In genomic region chr20:62910777-62911497, GRCh38 we compare ENCODE assay signal across 15 cellular contexts. TPM values are rescaled to one million over a fixed set of nuclear protein-coding genes. Genes with fewer than 3 reads are reported as not detected.
A peak's percentile ranks its signal among the peaks of the same experiment; 100 is the strongest.
DNase-seq lines count a peak whose midpoint lies in the region; ATAC-seq, FAIRE-seq and TF ChIP-seq lines count a peak whose summit lies in the region.
"Had no signal": no experiment of that assay in that cellular context is flagged by ENCODE, and none has a peak within 500 bp of the region (broad histone marks: within the 10 kb centered on the region; RNA-seq: fewer than 3 reads in every experiment).

No MANE protein-coding gene starts in this region.

- H3K4me3 Mint-ChIP-seq in CD4-positive, CD25-positive, alpha-beta regulatory T cell = no peak overlapping the region
- H3K4me3 Mint-ChIP-seq in memory B cell = no peak overlapping the region
- H3K4me3 Mint-ChIP-seq: IgD-negative memory B cell had no signal

- CTCF ChIA-PET in GM12878 (lab: Yijun Ruan, JAX) = interaction anchor here (1.7 to 12.5 kb wide), 2 partner anchors 10 to 42 kb away, joined by 4 to 92 read pairs; no protein-coding TSS in a partner anchor

- H3K79me2 ChIP-seq in GM12878 (ENCODE audit: control insufficient read depth, insufficient read depth, low read length) = peaks cover 36% of the 10 kb centered on the region

- no peak for TF ChIP-seq EP300 in GM12878 (IDR thresholded peaks at IDR 0.05; ENCODE audit: borderline replicate concordance in 1 of 2, control insufficient read depth in 1 of 2, low read depth in 2 of 2, low read length in 2 of 2)

- H2AFZ ChIP-seq in GM12878 (ENCODE audit: control insufficient read depth, low read depth, low read length) = no peak overlapping the region

- H3K36me3 ChIP-seq in BLaER1 = peaks cover 86% of the 10 kb centered on the region
- peaks cover 80% of the 10 kb centered on the region for H3K36me3 ChIP-seq in CD4-positive, CD25-positive, alpha-beta regulatory T cell (ENCODE audit: control insufficient read depth, insufficient read depth, low read length)
- peaks cover 25 to 41% of the 10 kb centered on the region in 2 experiments for H3K36me3 ChIP-seq in GM12878 (ENCODE audit: control insufficient read depth in 2 of 2, insufficient read depth in 2 of 2, low read length in 1 of 2)

- no peak overlapping the region for H3K9ac ChIP-seq in BLaER1
- H3K9ac ChIP-seq in GM12878 (ENCODE audit: control insufficient read depth, insufficient read depth, low read length) = no peak overlapping the region

- H3K4me1 Mint-ChIP-seq in CD4-positive, CD25-positive, alpha-beta regulatory T cell = peaks cover 19 to 59% (median 29%) of the 10 kb centered on the region in 4 donors
- peaks cover 16% of the 10 kb centered on the region for H3K4me1 Mint-ChIP-seq in memory B cell

- intact Hi-C loops in GM12878 (cut with micrococcal nuclease; ENCODE audit: unreplicated experiment) = no loop called here

- no peak for TF ChIP-seq CTCF in GM12878 (IDR thresholded peaks at IDR 0.05 in 2 of 3, conservative IDR thresholded peaks at IDR 0.05 in 1 of 3; ENCODE audit: control insufficient read depth in 2 of 3, extremely low read depth in 1 of 3, insufficient read depth in 1 of 3, low read depth in 3 of 3, low read length in 3 of 3)

- 0 out of 2 replicates have a peak overlapping the region, but pooled peaks have one; percentile 23 for H3K27ac ChIP-seq in BLaER1
- no peak overlapping the region for H3K27ac ChIP-seq in CD4-positive, CD25-positive, alpha-beta regulatory T cell (ENCODE audit: insufficient read depth, low read length, poor library complexity, severe bottlenecking)
- no peak overlapping the region for H3K27ac ChIP-seq in GM12878 (ENCODE audit: control insufficient read depth, insufficient read depth)

- H3K4me3 ChIP-seq in BLaER1 (no peak overlapping the region), GM12878 (no peak overlapping the region)
- H3K4me3 ChIP-seq in CD4-positive, CD25-positive, alpha-beta regulatory T cell (ENCODE audit: low read depth, low read length) = no peak overlapping the region
- H3K4me3 ChIP-seq: HAP-1 had no signal

- TF ChIP-seq RAD21 in GM12878 (IDR thresholded peaks at IDR 0.05; ENCODE audit: insufficient read depth, low read depth, low read length) = no peak

- peaks cover 41% of the 10 kb centered on the region for H3K36me3 Mint-ChIP-seq in CD4-positive, CD25-positive, alpha-beta regulatory T cell
- H3K36me3 Mint-ChIP-seq in memory B cell = peaks cover 24% of the 10 kb centered on the region

- in situ Hi-C loops in GM12878 (cut with MboI) = no loop called here

- no peaks in the 10 kb centered on the region for H3K9me3 ChIP-seq in BLaER1
- H3K9me3 ChIP-seq in CD4-positive, CD25-positive, alpha-beta regulatory T cell (ENCODE audit: control insufficient read depth in 2 of 2, low read length in 2 of 2) = no peaks in the 10 kb centered on the region
- no peaks in the 10 kb centered on the region for H3K9me3 ChIP-seq in GM12878 (replicated peaks; ENCODE audit: control insufficient read depth, insufficient read depth, low read length)
- H3K9me3 ChIP-seq: BE2C, HAP-1 had no signal

- no peak for FAIRE-seq in GM12878 (lab: Jason Lieb, UNC)

- H3K4me2 ChIP-seq in BLaER1 = no peak overlapping the region
- no peak overlapping the region for H3K4me2 ChIP-seq in GM12878 (ENCODE audit: control insufficient read depth, insufficient read depth)

- no peaks in the 10 kb centered on the region for H3K27me3 Mint-ChIP-seq in CD4-positive, CD25-positive, alpha-beta regulatory T cell
- H3K27me3 Mint-ChIP-seq in memory B cell = no peaks in the 10 kb centered on the region
- H3K27me3 Mint-ChIP-seq: IgD-negative memory B cell had no signal

- SMC1A ChIA-PET in GM12878 (lab: Charles Lee; ENCODE audit: uncharacterized antibody, unreplicated experiment) = no interaction called here

- H3K9me3 Mint-ChIP-seq in CD4-positive, CD25-positive, alpha-beta regulatory T cell = no peaks in the 10 kb centered on the region
- H3K9me3 Mint-ChIP-seq in memory B cell = no peaks in the 10 kb centered on the region
- H3K9me3 Mint-ChIP-seq: IgD-negative memory B cell had no signal

- RAD21 ChIA-PET in GM12878 (lab: Charles Lee; ENCODE audit: unreplicated experiment) = no interaction called here

- DNase-seq in CD4-positive, CD25-positive, alpha-beta regulatory T cell = no peak
- no peak for DNase-seq in GM12878 (ENCODE audit: low read depth, low spot score)
- no peak for DNase-seq in memory B cell (ENCODE audit: low spot score in 2 of 2)
- no peak for DNase-seq in HCEC 1CT
- DNase-seq in stimulated activated CD4-positive, alpha-beta T cell treated with anti-CD3 and anti-CD28 coated beads, Interleukin-4, amount 100 ng/mL, for 1 hour = no peak
- DNase-seq in T-helper 9 cell = no peak
- DNase-seq: BE2C, EL, NCI-H2107, NCI-H226, NCI-H526 treated with DMSO at 0.1 percent for 48 hours had no signal

- H3K27ac Mint-ChIP-seq in CD4-positive, CD25-positive, alpha-beta regulatory T cell = peak overlapping the region in 2 of 3 donors; percentile 7 to 48
- H3K27ac Mint-ChIP-seq in memory B cell = peak overlapping the region; percentile 80

- POLR2A ChIA-PET in GM12878 (lab: Charles Lee) = interaction anchor here (1.2 to 1.5 kb wide), 2 partner anchors 11 to 43 kb away, joined by 3 to 4 read pairs; no protein-coding TSS in a partner anchor

- no peak for ATAC-seq in CD4-positive, CD25-positive, alpha-beta regulatory T cell (ENCODE audit: low read depth in 2 of 2)
- ATAC-seq in GM12878 = no peak
- ATAC-seq in memory B cell (ENCODE audit: low read depth) = no peak
- no peak for ATAC-seq in GM21381 (IDR thresholded peaks at IDR 0.05; ENCODE audit: unreplicated experiment)

- peak; percentile 49 for TF ChIP-seq POLR2A in GM12878 (IDR thresholded peaks at IDR 0.05; ENCODE audit: low read depth, low read length)

- TSS peak; percentile 7 for BruUV-seq in GM12878 (replicated peaks; lab: Mats Ljungman, UMichigan)

- H4K20me1 ChIP-seq in BLaER1 (peaks cover 100% of the 10 kb centered on the region), GM12878 (ENCODE audit: control insufficient read depth, insufficient read depth) (peaks cover 6% of the 10 kb centered on the region)

- WGBS in GM12878 (ENCODE audit: insufficient coverage, insufficient replicate concordance, low lambda C conversion rate, missing lambda C conversion rate) = 98% methylated on average over 45 of the region's 45 CpGs

- H3K4me1 ChIP-seq in BLaER1 (peaks cover 52% of the 10 kb centered on the region), GM12878 (ENCODE audit: control insufficient read depth, insufficient read depth, low read length) (peaks cover 3% of the 10 kb centered on the region; the same call in 1 of the 2 replicates)
- peaks cover 21% of the 10 kb centered on the region for H3K4me1 ChIP-seq in CD4-positive, CD25-positive, alpha-beta regulatory T cell (ENCODE audit: control insufficient read depth, insufficient read depth, low read length, poor library complexity, severe bottlenecking)

- H3K27me3 ChIP-seq in BLaER1 (no peaks in the 10 kb centered on the region), GM12878 (replicated peaks in 1 of 2; ENCODE audit: control insufficient read depth in 2 of 2, insufficient read depth in 2 of 2, low read length in 1 of 2) (no peaks in the 10 kb centered on the region)
- H3K27me3 ChIP-seq in CD4-positive, CD25-positive, alpha-beta regulatory T cell (ENCODE audit: control insufficient read depth, insufficient read depth, low read length) = no peaks in the 10 kb centered on the region
- H3K27me3 ChIP-seq: BE2C had no signal

RNA-seq across cellular contexts. Expression of gene DIDO1, which starts 15.4 kb away (rescaled TPM):
- 80.8 TPM for total RNA-seq in CD4-positive, CD25-positive, alpha-beta regulatory T cell
- polyA plus RNA-seq in CD4-positive, CD25-positive, alpha-beta regulatory T cell = 10 to 100 TPM; 30.9 to 47.8 (median 38.2) TPM
- 158 and 180 TPM in 2 replicates for total RNA-seq in GM12878 (2013; cell fraction: nucleolus; rRNA removed)
- total RNA-seq in GM12878 (2014; rRNA removed) (40.9 and 41.5 TPM in 2 replicates), GM12878 (2014; rRNA removed; fragmentation: Illumina TruSeq; extraction: Trizol) (33.8 and 36.0 TPM in 2 replicates), GM12878 (2021) (52.1 and 56.4 TPM in 2 replicates)
- 21.4 TPM for polyA plus RNA-seq in GM12878 (2011; ENCODE audit: low read depth)
- polyA plus RNA-seq in GM12878 (2011; rRNA removed) (40.4 and 47.4 TPM in 2 replicates), GM12878 (2014; fragmentation: Illumina TruSeq; extraction: Trizol) (39.4 and 44.2 TPM in 2 replicates), GM12878 (2014; fragmentation: Nextera tagmentation; extraction: Ambion mirVana) (1 to 10 TPM; 5.5 to 7.8 TPM), GM12878 (2014; rRNA removed) (40.6 and 40.8 TPM in 2 replicates), GM12878 (2016; fragmentation: Nextera tagmentation; extraction: Ambion mirVana) (10 to 100 TPM; 24.7 to 28.5 TPM)
- 43.3 and 47.3 TPM in 2 replicates for polyA plus RNA-seq in GM12878 (2011; cell fraction: cytosol; rRNA removed)
- 185 and 192 TPM in 2 replicates for polyA plus RNA-seq in GM12878 (2011; cell fraction: nucleus; rRNA removed)
- 32.5 and 32.6 TPM in 2 replicates for polyA plus RNA-seq in GM12878 (2012)
- 38.1 and 42.9 TPM in 2 replicates for polyA minus RNA-seq in GM12878 (2011; rRNA and poly(A)+ RNA removed)
- polyA minus RNA-seq in GM12878 (2011; cell fraction: cytosol; rRNA and poly(A)+ RNA removed) = 12.7 and 13.5 TPM in 2 replicates
- 38.0 and 59.5 TPM in 2 replicates for polyA minus RNA-seq in GM12878 (2011; cell fraction: nucleus; rRNA and poly(A)+ RNA removed)

RNA-seq across cellular contexts. Expression of gene GID8, which starts 27.0 kb away (rescaled TPM):
- 31.9 TPM for total RNA-seq in CD4-positive, CD25-positive, alpha-beta regulatory T cell
- 10 to 100 TPM; 15.5 to 19.9 (median 17.0) TPM for polyA plus RNA-seq in CD4-positive, CD25-positive, alpha-beta regulatory T cell
- total RNA-seq in GM12878 (2013; cell fraction: nucleolus; rRNA removed) = 16.8 and 17.6 TPM in 2 replicates
- total RNA-seq in GM12878 (2014; rRNA removed) = 21.7 and 25.2 TPM in 2 replicates
- total RNA-seq in GM12878 (2014; rRNA removed; fragmentation: Illumina TruSeq; extraction: Trizol) = 21.7 and 22.7 TPM in 2 replicates
- total RNA-seq in GM12878 (2021) = 33.1 and 33.8 TPM in 2 replicates
- 19.1 TPM for polyA plus RNA-seq in GM12878 (2011; ENCODE audit: low read depth)
- polyA plus RNA-seq in GM12878 (2011; rRNA removed) = 28.2 and 30.6 TPM in 2 replicates
- polyA plus RNA-seq in GM12878 (2011; cell fraction: cytosol; rRNA removed) = 29.1 and 34.1 TPM in 2 replicates
- polyA plus RNA-seq in GM12878 (2011; cell fraction: nucleus; rRNA removed) = 19.5 and 22.0 TPM in 2 replicates
- polyA plus RNA-seq in GM12878 (2012) = 21.7 and 23.3 TPM in 2 replicates
- polyA plus RNA-seq in GM12878 (2014; fragmentation: Illumina TruSeq; extraction: Trizol) = 17.6 and 22.8 TPM in 2 replicates
- polyA plus RNA-seq in GM12878 (2014; fragmentation: Nextera tagmentation; extraction: Ambion mirVana) = 10 to 100 TPM; 12.0 to 13.2 TPM
- polyA plus RNA-seq in GM12878 (2014; rRNA removed) = 27.9 and 29.8 TPM in 2 replicates
- 10 to 100 TPM; 16.5 to 20.1 TPM for polyA plus RNA-seq in GM12878 (2016; fragmentation: Nextera tagmentation; extraction: Ambion mirVana)
- polyA minus RNA-seq in GM12878 (2011; rRNA and poly(A)+ RNA removed) = 26.9 and 30.9 TPM in 2 replicates
- polyA minus RNA-seq in GM12878 (2011; cell fraction: cytosol; rRNA and poly(A)+ RNA removed) = 11.3 and 11.9 TPM in 2 replicates
- polyA minus RNA-seq in GM12878 (2011; cell fraction: nucleus; rRNA and poly(A)+ RNA removed) = 7.1 and 9.1 TPM in 2 replicates

RNA-seq across cellular contexts. Expression of gene SLC17A9, which starts 41.6 kb away (rescaled TPM):
- 4.1 TPM for total RNA-seq in CD4-positive, CD25-positive, alpha-beta regulatory T cell
- under 1 TPM in 3 of 4 donors, not detected in 1; 0.06 to 0.34 (median 0.32) TPM for polyA plus RNA-seq in CD4-positive, CD25-positive, alpha-beta regulatory T cell
- total RNA-seq in GM12878 (2013; cell fraction: nucleolus; rRNA removed) = 130 and 134 TPM in 2 replicates
- total RNA-seq in GM12878 (2014; rRNA removed) (27.8 and 35.8 TPM in 2 replicates), GM12878 (2014; rRNA removed; fragmentation: Illumina TruSeq; extraction: Trizol) (15.7 and 17.5 TPM in 2 replicates), GM12878 (2021) (60.2 and 74.1 TPM in 2 replicates)
- 18.7 TPM for polyA plus RNA-seq in GM12878 (2011; ENCODE audit: low read depth)
- polyA plus RNA-seq in GM12878 (2011; rRNA removed) (13.0 and 22.9 TPM in 2 replicates), GM12878 (2014; fragmentation: Illumina TruSeq; extraction: Trizol) (5.8 and 19.2 TPM in 2 replicates), GM12878 (2014; fragmentation: Nextera tagmentation; extraction: Ambion mirVana) (1 to 10 TPM in 1 of 2 experiments, under 1 TPM in 1; 0.72 to 3.9 TPM), GM12878 (2014; rRNA removed) (67.1 and 83.6 TPM in 2 replicates), GM12878 (2016; fragmentation: Nextera tagmentation; extraction: Ambion mirVana) (10 to 100 TPM; 57.9 to 67.0 TPM)
- 33.9 and 65.4 TPM in 2 replicates for polyA plus RNA-seq in GM12878 (2011; cell fraction: cytosol; rRNA removed)
- 742 and 791 TPM in 2 replicates for polyA plus RNA-seq in GM12878 (2011; cell fraction: nucleus; rRNA removed)
- polyA plus RNA-seq in GM12878 (2012) = 52.1 and 66.9 TPM in 2 replicates
- 6.9 and 18.1 TPM in 2 replicates for polyA minus RNA-seq in GM12878 (2011; rRNA and poly(A)+ RNA removed)
- polyA minus RNA-seq in GM12878 (2011; cell fraction: cytosol; rRNA and poly(A)+ RNA removed) = 9.0 and 11.0 TPM in 2 replicates
- 49.8 and 62.0 TPM in 2 replicates for polyA minus RNA-seq in GM12878 (2011; cell fraction: nucleus; rRNA and poly(A)+ RNA removed)

RNA-seq across cellular contexts. Expression of gene TCFL5, which starts 49.3 kb away (rescaled TPM):
- 3.8 TPM for total RNA-seq in CD4-positive, CD25-positive, alpha-beta regulatory T cell
- polyA plus RNA-seq in CD4-positive, CD25-positive, alpha-beta regulatory T cell = 1 to 10 TPM in 2 of 4 donors, under 1 TPM in 2; 0.53 to 1.2 (median 1.1) TPM
- total RNA-seq in GM12878 (2013; cell fraction: nucleolus; rRNA removed) = 2.7 and 2.8 TPM in 2 replicates
- total RNA-seq in GM12878 (2014; rRNA removed) = 7.8 and 8.1 TPM in 2 replicates
- total RNA-seq in GM12878 (2014; rRNA removed; fragmentation: Illumina TruSeq; extraction: Trizol) = 5.9 and 6.6 TPM in 2 replicates
- 7.3 and 8.1 TPM in 2 replicates for total RNA-seq in GM12878 (2021)
- polyA plus RNA-seq in GM12878 (2011; ENCODE audit: low read depth) = 2.6 TPM
- 2.5 and 3.3 TPM in 2 replicates for polyA plus RNA-seq in GM12878 (2011; rRNA removed)
- 1.5 and 1.7 TPM in 2 replicates for polyA plus RNA-seq in GM12878 (2011; cell fraction: cytosol; rRNA removed)
- polyA plus RNA-seq in GM12878 (2011; cell fraction: nucleus; rRNA removed) = 1.6 and 2.0 TPM in 2 replicates
- polyA plus RNA-seq in GM12878 (2012) = 3.2 and 4.8 TPM in 2 replicates
- polyA plus RNA-seq in GM12878 (2014; fragmentation: Illumina TruSeq; extraction: Trizol) = 5.0 and 6.3 TPM in 2 replicates
- polyA plus RNA-seq in GM12878 (2014; fragmentation: Nextera tagmentation; extraction: Ambion mirVana) = 1 to 10 TPM; 1.4 to 1.6 TPM
- polyA plus RNA-seq in GM12878 (2014; rRNA removed) = 5.1 and 5.7 TPM in 2 replicates
- polyA plus RNA-seq in GM12878 (2016; fragmentation: Nextera tagmentation; extraction: Ambion mirVana) = under 1 TPM; 0.48 to 0.58 TPM
- 1.0 and 1.5 TPM in 2 replicates for polyA minus RNA-seq in GM12878 (2011; rRNA and poly(A)+ RNA removed)
- 1.5 and 1.7 TPM in 2 replicates for polyA minus RNA-seq in GM12878 (2011; cell fraction: cytosol; rRNA and poly(A)+ RNA removed)
- polyA minus RNA-seq in GM12878 (2011; cell fraction: nucleus; rRNA and poly(A)+ RNA removed) = 0.57 and 0.60 TPM in 2 replicates
